In the genomic region with DNA sequence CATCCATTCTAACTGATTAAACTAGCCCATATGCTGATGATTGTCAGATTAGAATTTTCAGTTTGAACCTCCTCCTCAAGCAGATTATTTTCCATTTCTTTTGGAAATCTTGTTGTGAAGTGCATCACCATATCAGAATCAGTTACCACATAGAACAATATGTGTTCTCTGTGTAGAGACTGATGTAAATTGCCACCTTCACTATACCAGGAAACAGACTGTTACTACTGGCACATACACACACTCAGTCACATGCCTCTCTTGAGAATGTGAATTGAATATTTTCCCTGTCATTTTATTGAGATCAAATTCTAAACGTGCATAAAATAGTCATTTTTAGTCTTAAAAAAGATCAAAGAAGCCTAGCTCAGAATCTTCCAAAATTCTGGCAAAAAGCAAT, we compare ENCODE assay signal across 23 cellular contexts.
DNase-seq lines count a peak whose midpoint lies in the region; ATAC-seq, FAIRE-seq and TF ChIP-seq lines count a peak whose summit lies in the region.
"Had no signal": no experiment of that assay in that cellular context is flagged by ENCODE, and none has a peak within 500 bp of the region (broad histone marks: within the 10 kb centered on the region; RNA-seq: fewer than 3 reads in every experiment).

No MANE protein-coding gene starts in this region.

- H3K27ac ChIP-seq in SK-N-MC: no peak overlapping the region
- H3K27ac ChIP-seq: BLaER1 treated with 17β-estradiol and CSF1 and Interleukin-3, amounts not matched to agents 10 nM and 100 nM; C4-2B had no signal

- peak overlapping the region; percentile 23; the same call in 1 of the 2 replicates for H3K4me3 ChIP-seq in SK-N-MC
- H3K4me3 ChIP-seq: BLaER1 treated with 17β-estradiol and CSF1 and Interleukin-3, amounts not matched to agents 10 nM and 100 nM had no signal

- intact Hi-C loops in natural killer cell (cut with micrococcal nuclease): no loop called here

- no peaks in the 10 kb centered on the region for H3K36me3 ChIP-seq in SK-N-MC (ENCODE audit: insufficient read depth, low read length)
- H3K36me3 ChIP-seq: BLaER1 treated with 17β-estradiol and CSF1 and Interleukin-3, amounts not matched to agents 10 nM and 100 nM had no signal

- H3K9me3 Mint-ChIP-seq in natural killer cell: peaks cover 6 to 8% of the 10 kb centered on the region in 2 donors

- H3K27ac Mint-ChIP-seq in natural killer cell: no peak overlapping the region
- H3K27ac Mint-ChIP-seq: B cell; CD4-positive, alpha-beta T cell; CD8-positive, alpha-beta T cell had no signal

- H3K9me3 ChIP-seq in SK-N-MC (ENCODE audit: low read depth, low read length): no peaks in the 10 kb centered on the region
- H3K9me3 ChIP-seq: Caco-2 had no signal

- peaks cover 10% of the 10 kb centered on the region for H3K36me3 Mint-ChIP-seq in natural killer cell
- H3K36me3 Mint-ChIP-seq: CD8-positive, alpha-beta T cell had no signal

- H3K27me3 Mint-ChIP-seq in natural killer cell (ENCODE audit: low read depth in 2 of 2): peaks cover 0 to 6% of the 10 kb centered on the region in 2 donors
- H3K27me3 Mint-ChIP-seq: CD4-positive, alpha-beta T cell had no signal

- no peak for ATAC-seq in natural killer cell
- ATAC-seq: CD8-positive, alpha-beta T cell had no signal

- no peak for DNase-seq in GM12892 (ENCODE audit: insufficient read length)
- no peak for DNase-seq in SK-N-MC (ENCODE audit: low read depth, low spot score)
- DNase-seq in dermis microvascular lymphatic vessel endothelial cell (ENCODE audit: low read depth in 2 of 2): peak; percentile 65 to 85
- no peak for DNase-seq in OCI-M2 (lab: John Stamatoyannopoulos, UW; ENCODE audit: unreplicated experiment)
- DNase-seq in OCI-M1 (lab: John Stamatoyannopoulos, UW): no peak
- DNase-seq in activated T-cell treated with anti-CD3 and anti-CD28 coated beads, Interleukin-2, amount 50 U/mL, for 48 hours: no peak
- no peak for DNase-seq in natural killer cell
- DNase-seq: 8988T; AML-193; Caco-2; Calu3; CD4-positive, alpha-beta T cell; CD8-positive, alpha-beta T cell; DMS79 treated with DMSO at 0.1 percent for 48 hours; GF-D8 had no signal

- H3K4me3 Mint-ChIP-seq in natural killer cell: no peak overlapping the region
- H3K4me3 Mint-ChIP-seq: B cell; CD4-positive, alpha-beta T cell; CD8-positive, alpha-beta T cell had no signal

- H3K4me1 Mint-ChIP-seq in natural killer cell: no peaks in the 10 kb centered on the region
- H3K4me1 Mint-ChIP-seq: B cell had no signal

- no peak for TF ChIP-seq POLR2A in GM12892 (IDR thresholded peaks at IDR 0.05; ENCODE audit: low read depth, low read length)

- no peak for TF ChIP-seq CTCF in natural killer cell (IDR thresholded peaks at IDR 0.05)

- H3K9ac ChIP-seq in SK-N-MC (ENCODE audit: insufficient read length): no peak overlapping the region
- H3K9ac ChIP-seq: BLaER1 treated with 17β-estradiol and CSF1 and Interleukin-3, amounts not matched to agents 10 nM and 100 nM had no signal

- peak; percentile 36 for FAIRE-seq in GM12892 (lab: Jason Lieb, UNC)
- FAIRE-seq: A204.1, D721Med, G401.6, GM12891, GM18507 had no signal

Comparison
In these comparisons a context has a peak if more than half of its experiments do, and no peak if none do; other contexts are left out.
1. DNase-seq: peak in dermis microvascular lymphatic vessel endothelial cell (2 of 2); none in GM12892 (single experiment), SK-N-MC (single experiment), OCI-M2 (single experiment), OCI-M1 (single experiment), activated T-cell treated with anti-CD3 and anti-CD28 coated beads, Interleukin-2, amount 50 U/mL, for 48 hours (0 of 2) and natural killer cell (single experiment).